ENCODE assay signal across 11 cellular contexts in the genomic region with DNA sequence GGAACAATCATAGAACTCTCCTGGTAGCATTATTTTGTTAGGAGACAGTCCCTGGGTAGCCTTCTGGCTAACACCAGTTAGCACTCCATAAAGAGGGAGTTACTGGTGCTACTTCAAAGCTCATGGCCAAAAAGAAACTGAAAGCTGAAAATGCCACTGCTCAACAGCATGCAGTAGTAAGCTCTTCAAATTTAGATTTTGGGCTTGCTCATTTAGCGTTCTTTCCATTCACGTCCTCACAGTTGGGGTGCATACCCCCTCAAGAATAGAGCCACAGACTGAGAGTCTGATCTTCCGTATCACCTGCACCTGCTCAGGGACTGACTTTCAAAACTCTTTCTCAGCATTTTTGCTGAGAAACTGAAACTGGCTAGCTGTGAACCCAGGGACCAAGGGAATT. TPM values are rescaled to one million over a fixed set of nuclear protein-coding genes. Genes with fewer than 3 reads are reported as not detected.
A peak's percentile ranks its signal among the peaks of the same experiment; 100 is the strongest.
DNase-seq lines count a peak whose midpoint lies in the region; ATAC-seq and TF ChIP-seq lines count a peak whose summit lies in the region.
"Had no signal": no experiment of that assay in that cellular context is flagged by ENCODE, and none has a peak within 500 bp of the region (broad histone marks: within the 10 kb centered on the region; RNA-seq: fewer than 3 reads in every experiment).

No MANE protein-coding gene starts in this region.

- TF ChIP-seq CTCF in mucosa of descending colon (IDR thresholded peaks at IDR 0.05) (no peak), tibial artery (IDR thresholded peaks at IDR 0.05) (no peak)

- no peak overlapping the region for H3K27ac ChIP-seq in tibial artery

- H3K4me3 ChIP-seq in mucosa of descending colon, result no peak overlapping the region
- H3K4me3 ChIP-seq in tibial artery, result no peak overlapping the region

- no peak for DNase-seq in mucosa of descending colon
- no peak for DNase-seq in NCI-H748 treated with DMSO at 0.1 percent for 48 hours (lab: John Stamatoyannopoulos, UW)
- DNase-seq in tibial artery, result no peak
- no peak for DNase-seq in NCI-H2171 treated with DMSO at 0.1 percent for 48 hours (lab: John Stamatoyannopoulos, UW)
- DNase-seq: activated T-cell treated with anti-CD3 and anti-CD28 coated beads, Interleukin-2, amount 50 U/mL, for 48 hours; midbrain; NK-92 treated with Interleukin-12 subunit alpha and Interleukin-12 subunit beta, amount 100 ng/mL, for 24 hours; T1000 had no signal

- ATAC-seq in GM19023 (IDR thresholded peaks at IDR 0.05; ENCODE audit: unreplicated experiment), result peak; percentile 83
- ATAC-seq in GM21717 (IDR thresholded peaks at IDR 0.05; ENCODE audit: unreplicated experiment), result peak; percentile 86
- peak; percentile 61 for ATAC-seq in HG03196 (IDR thresholded peaks at IDR 0.05; ENCODE audit: unreplicated experiment)
- peak; percentile 54 for ATAC-seq in mucosa of descending colon

- H3K36me3 ChIP-seq in mucosa of descending colon (ENCODE audit: low read depth), result no peaks in the 10 kb centered on the region
- H3K36me3 ChIP-seq in tibial artery, result no peaks in the 10 kb centered on the region

- no peaks in the 10 kb centered on the region for H3K4me1 ChIP-seq in mucosa of descending colon (ENCODE audit: low read depth)
- H3K4me1 ChIP-seq in tibial artery, result peaks cover 0 to 42% (median 10%) of the 10 kb centered on the region in 4 donors

- intact Hi-C loops in mucosa of descending colon (cut with DNase I, micrococcal nuclease), result loop anchor here (10.0 kb wide), 1 partner anchor 261 kb away; no protein-coding TSS in a partner anchor
- intact Hi-C loops in tibial artery (cut with DNase I; ENCODE audit: low total_unique reads), result no loop called here

- no peaks in the 10 kb centered on the region for H3K9me3 ChIP-seq in mucosa of descending colon
- H3K9me3 ChIP-seq in tibial artery, result no peaks in the 10 kb centered on the region

- no peaks in the 10 kb centered on the region for H3K27me3 ChIP-seq in tibial artery

RNA-seq across cellular contexts. Expression of a gene that starts 24.7 kb away (rescaled TPM):
- total RNA-seq in mucosa of descending colon, result 1 to 10 TPM; 1.7 to 3.5 (median 2.5) TPM
